Comparison of ENCODE assay signal across 1 cellular context in the genomic region with DNA sequence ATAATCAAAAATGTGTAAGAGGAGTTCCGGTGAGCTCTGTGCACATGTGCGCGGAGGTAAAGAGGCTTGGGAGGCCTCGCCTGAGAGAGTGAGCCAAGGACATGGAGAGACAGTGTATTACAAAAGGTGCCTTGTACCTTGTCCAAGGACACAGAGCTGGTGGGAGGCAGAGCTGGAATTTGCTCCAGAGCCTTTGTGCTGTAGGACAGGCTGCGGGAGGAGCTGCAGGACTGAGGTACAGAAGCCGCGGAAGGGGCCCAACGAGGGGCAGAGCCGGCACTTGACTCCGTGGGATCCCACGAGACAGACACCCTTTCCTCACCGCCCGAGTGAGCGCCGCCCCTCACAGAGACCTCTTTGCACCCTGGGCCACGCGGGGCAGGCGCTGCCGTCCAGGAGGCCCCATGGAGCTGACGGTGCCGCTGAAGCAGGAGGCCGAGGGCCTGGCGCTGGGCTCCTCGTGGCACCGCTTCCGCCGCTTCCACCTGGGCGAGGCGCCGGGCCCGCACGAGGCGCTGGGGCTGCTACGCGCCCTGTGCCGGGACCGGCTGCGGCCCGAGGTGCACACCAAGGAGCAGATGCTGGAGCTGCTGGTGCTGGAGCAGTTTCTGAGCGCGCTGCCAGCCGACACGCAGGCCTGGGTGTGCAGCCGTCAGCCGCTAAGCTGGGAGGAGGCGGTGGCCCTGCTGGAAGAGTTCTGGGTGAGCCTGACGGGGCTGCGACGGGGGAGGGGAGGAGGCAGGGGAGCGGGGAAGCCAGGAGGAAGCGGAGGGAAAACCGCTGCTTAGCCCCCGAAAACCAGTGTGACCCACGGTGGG.
TF ChIP-seq lines count a peak whose summit lies in the region.

No MANE protein-coding gene starts in this region.

TF ChIP-seq in HepG2, 621 proteins besides CTCF, POLR2A, EP300 and RAD21 (continued from another document and continues in another):
- TF ChIP-seq AHDC1 (CRISPR knock-in tag; IDR thresholded peaks at IDR 0.05; ENCODE audit: borderline replicate concordance) = peak; percentile 72; the same call in 1 of the 2 replicates
- peak; percentile 73 for TF ChIP-seq GATAD1 (CRISPR knock-in tag; IDR thresholded peaks at IDR 0.05)
- TF ChIP-seq ZFP91 (CRISPR knock-in tag; IDR thresholded peaks at IDR 0.05; ENCODE audit: borderline replicate concordance) = peak; percentile 91; the same call in 1 of the 2 replicates
- TF ChIP-seq ZNF768 (CRISPR knock-in tag; IDR thresholded peaks at IDR 0.05) = peak; percentile 72; the same call in 1 of the 2 replicates
- TF ChIP-seq, protein P1, sequence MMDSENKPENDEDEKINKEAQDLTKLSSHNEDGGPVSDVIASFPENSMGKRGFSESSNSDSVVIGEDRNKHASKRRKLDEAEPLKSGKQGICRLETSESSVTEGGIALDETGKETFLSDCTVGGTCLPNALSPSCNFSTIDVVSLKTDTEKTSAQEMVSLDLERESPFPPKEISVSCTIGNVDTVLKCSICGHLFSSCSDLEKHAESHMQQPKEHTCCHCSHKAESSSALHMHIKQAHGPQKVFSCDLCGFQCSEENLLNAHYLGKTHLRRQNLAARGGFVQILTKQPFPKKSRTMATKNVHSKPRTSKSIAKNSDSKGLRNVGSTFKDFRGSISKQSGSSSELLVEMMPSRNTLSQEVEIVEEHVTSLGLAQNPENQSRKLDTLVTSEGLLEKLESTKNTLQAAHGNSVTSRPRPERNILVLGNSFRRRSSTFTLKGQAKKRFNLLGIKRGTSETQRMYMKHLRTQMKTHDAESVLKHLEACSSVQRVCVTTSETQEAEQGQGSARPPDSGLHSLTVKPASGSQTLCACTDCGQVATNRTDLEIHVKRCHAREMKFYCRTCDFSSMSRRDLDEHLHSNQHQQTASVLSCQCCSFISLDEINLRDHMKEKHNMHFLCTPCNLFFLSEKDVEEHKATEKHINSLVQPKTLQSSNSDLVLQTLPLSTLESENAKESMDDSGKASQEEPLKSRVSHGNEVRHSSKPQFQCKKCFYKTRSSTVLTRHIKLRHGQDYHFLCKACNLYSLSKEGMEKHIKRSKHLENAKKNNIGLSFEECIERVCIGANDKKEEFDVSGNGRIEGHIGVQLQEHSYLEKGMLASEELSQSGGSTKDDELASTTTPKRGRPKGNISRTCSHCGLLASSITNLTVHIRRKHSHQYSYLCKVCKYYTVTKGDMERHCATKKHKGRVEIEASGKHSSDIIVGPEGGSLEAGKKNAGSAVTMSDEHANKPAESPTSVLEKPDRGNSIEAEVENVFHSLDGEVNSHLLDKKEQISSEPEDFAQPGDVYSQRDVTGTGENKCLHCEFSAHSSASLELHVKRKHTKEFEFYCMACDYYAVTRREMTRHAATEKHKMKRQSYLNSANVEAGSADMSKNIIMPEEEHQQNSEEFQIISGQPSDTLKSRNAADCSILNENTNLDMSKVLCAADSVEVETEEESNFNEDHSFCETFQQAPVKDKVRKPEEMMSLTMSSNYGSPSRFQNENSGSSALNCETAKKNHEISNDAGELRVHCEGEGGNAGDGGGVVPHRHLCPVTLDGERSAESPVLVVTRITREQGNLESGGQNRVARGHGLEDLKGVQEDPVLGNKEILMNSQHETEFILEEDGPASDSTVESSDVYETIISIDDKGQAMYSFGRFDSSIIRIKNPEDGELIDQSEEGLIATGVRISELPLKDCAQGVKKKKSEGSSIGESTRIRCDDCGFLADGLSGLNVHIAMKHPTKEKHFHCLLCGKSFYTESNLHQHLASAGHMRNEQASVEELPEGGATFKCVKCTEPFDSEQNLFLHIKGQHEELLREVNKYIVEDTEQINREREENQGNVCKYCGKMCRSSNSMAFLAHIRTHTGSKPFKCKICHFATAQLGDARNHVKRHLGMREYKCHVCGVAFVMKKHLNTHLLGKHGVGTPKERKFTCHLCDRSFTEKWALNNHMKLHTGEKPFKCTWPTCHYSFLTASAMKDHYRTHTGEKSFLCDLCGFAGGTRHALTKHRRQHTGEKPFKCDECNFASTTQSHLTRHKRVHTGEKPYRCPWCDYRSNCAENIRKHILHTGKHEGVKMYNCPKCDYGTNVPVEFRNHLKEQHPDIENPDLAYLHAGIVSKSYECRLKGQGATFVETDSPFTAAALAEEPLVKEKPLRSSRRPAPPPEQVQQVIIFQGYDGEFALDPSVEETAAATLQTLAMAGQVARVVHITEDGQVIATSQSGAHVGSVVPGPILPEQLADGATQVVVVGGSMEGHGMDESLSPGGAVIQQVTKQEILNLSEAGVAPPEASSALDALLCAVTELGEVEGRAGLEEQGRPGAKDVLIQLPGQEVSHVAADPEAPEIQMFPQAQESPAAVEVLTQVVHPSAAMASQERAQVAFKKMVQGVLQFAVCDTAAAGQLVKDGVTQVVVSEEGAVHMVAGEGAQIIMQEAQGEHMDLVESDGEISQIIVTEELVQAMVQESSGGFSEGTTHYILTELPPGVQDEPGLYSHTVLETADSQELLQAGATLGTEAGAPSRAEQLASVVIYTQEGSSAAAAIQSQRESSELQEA (CRISPR knock-in tag; IDR thresholded peaks at IDR 0.05; ENCODE audit: not compliant biosample characterization) = peak; percentile 69
- TF ChIP-seq TCF7L2 (IDR thresholded peaks at IDR 0.05; ENCODE audit: low read depth, low read length) = no peak
- TF ChIP-seq MXD4 (CRISPR knock-in tag; IDR thresholded peaks at IDR 0.05) = peak; percentile 68
- TF ChIP-seq TEAD3 (CRISPR knock-in tag; optimal IDR thresholded peaks at IDR 0.05; ENCODE audit: borderline replicate concordance) = peak; percentile 91
- peak; percentile 84 for TF ChIP-seq XRCC5 (optimal IDR thresholded peaks at IDR 0.05; ENCODE audit: low read length)
- TF ChIP-seq AGO1 (IDR thresholded peaks at IDR 0.05; ENCODE audit: low read depth, low read length, poor library complexity, severe bottlenecking) = no peak
- TF ChIP-seq ZNF362 (CRISPR knock-in tag; IDR thresholded peaks at IDR 0.05; ENCODE audit: borderline replicate concordance) = no peak
- TF ChIP-seq MEIS2 (CRISPR knock-in tag; IDR thresholded peaks at IDR 0.05) = peak; percentile 74; the same call in 1 of the 2 replicates
- no peak for TF ChIP-seq SETDB1 (CRISPR knock-in tag; IDR thresholded peaks at IDR 0.05; ENCODE audit: borderline replicate concordance)
- peak; percentile 85; the same call in 1 of the 2 replicates for TF ChIP-seq ZNF414 (CRISPR knock-in tag; IDR thresholded peaks at IDR 0.05)
- TF ChIP-seq ZNF766 (CRISPR knock-in tag; IDR thresholded peaks at IDR 0.05; ENCODE audit: borderline replicate concordance) = peak; percentile 55; the same call in 1 of the 2 replicates
- no peak for TF ChIP-seq ZNF616 (CRISPR knock-in tag; IDR thresholded peaks at IDR 0.05; ENCODE audit: low read depth)
- TF ChIP-seq RFX3 (CRISPR knock-in tag; IDR thresholded peaks at IDR 0.05) = no peak
- TF ChIP-seq ZSCAN21 (CRISPR knock-in tag; IDR thresholded peaks at IDR 0.05; ENCODE audit: borderline replicate concordance) = peak; percentile 72
- no peak for TF ChIP-seq FOSL2 (CRISPR knock-in tag; IDR thresholded peaks at IDR 0.05)
- TF ChIP-seq ZFP36L1 (CRISPR knock-in tag; IDR thresholded peaks at IDR 0.05) = peak; percentile 55; the same call in 1 of the 2 replicates
- TF ChIP-seq TCF12 (IDR thresholded peaks at IDR 0.05) = no peak
- TF ChIP-seq TCF12 (CRISPR knock-in tag; IDR thresholded peaks at IDR 0.05) = 0 out of 2 replicates have a peak, but pooled peaks have one; percentile 60
- TF ChIP-seq JUN (CRISPR knock-in tag; IDR thresholded peaks at IDR 0.05) = peak; percentile 41; the same call in 1 of the 2 replicates
- TF ChIP-seq KMT2A (CRISPR knock-in tag; IDR thresholded peaks at IDR 0.05) = peak; percentile 67
- TF ChIP-seq ZNF205 (CRISPR knock-in tag; IDR thresholded peaks at IDR 0.05) = peak; percentile 42; the same call in 1 of the 2 replicates
- 0 out of 2 replicates have a peak, but pooled peaks have one; percentile 61 for TF ChIP-seq EEA1 (CRISPR knock-in tag; IDR thresholded peaks at IDR 0.05; ENCODE audit: borderline replicate concordance)
- TF ChIP-seq, protein P2, sequence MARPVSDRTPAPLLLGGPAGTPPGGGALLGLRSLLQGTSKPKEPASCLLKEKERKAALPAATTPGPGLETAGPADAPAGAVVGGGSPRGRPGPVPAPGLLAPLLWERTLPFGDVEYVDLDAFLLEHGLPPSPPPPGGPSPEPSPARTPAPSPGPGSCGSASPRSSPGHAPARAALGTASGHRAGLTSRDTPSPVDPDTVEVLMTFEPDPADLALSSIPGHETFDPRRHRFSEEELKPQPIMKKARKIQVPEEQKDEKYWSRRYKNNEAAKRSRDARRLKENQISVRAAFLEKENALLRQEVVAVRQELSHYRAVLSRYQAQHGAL (CRISPR knock-in tag; IDR thresholded peaks at IDR 0.05; ENCODE audit: not compliant biosample characterization) = no peak
- no peak; the same call in 1 of the 2 replicates for TF ChIP-seq HMG20A (CRISPR knock-in tag; IDR thresholded peaks at IDR 0.05; ENCODE audit: borderline replicate concordance)
- TF ChIP-seq CREB3 (CRISPR knock-in tag; IDR thresholded peaks at IDR 0.05) = no peak
- peak; percentile 99 for TF ChIP-seq SRY (CRISPR knock-in tag; IDR thresholded peaks at IDR 0.05)
- TF ChIP-seq, protein P3, sequence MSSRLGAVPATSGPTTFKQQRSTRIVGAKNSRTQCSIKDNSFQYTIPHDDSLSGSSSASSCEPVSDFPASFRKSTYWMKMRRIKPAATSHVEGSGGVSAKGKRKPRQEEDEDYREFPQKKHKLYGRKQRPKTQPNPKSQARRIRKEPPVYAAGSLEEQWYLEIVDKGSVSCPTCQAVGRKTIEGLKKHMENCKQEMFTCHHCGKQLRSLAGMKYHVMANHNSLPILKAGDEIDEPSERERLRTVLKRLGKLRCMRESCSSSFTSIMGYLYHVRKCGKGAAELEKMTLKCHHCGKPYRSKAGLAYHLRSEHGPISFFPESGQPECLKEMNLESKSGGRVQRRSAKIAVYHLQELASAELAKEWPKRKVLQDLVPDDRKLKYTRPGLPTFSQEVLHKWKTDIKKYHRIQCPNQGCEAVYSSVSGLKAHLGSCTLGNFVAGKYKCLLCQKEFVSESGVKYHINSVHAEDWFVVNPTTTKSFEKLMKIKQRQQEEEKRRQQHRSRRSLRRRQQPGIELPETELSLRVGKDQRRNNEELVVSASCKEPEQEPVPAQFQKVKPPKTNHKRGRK (CRISPR knock-in tag; IDR thresholded peaks at IDR 0.05) = no peak
- TF ChIP-seq ZNF383 (CRISPR knock-in tag; IDR thresholded peaks at IDR 0.05; ENCODE audit: borderline replicate concordance) = no peak
